ENCODE assay signal across 18 cellular contexts in genomic region chr6:44061375-44062104, GRCh38.
DNase-seq lines count a peak whose midpoint lies in the region; ATAC-seq, FAIRE-seq and TF ChIP-seq lines count a peak whose summit lies in the region.
"Had no signal": no experiment of that assay in that cellular context is flagged by ENCODE, and none has a peak within 500 bp of the region (broad histone marks: within the 10 kb centered on the region; RNA-seq: fewer than 3 reads in every experiment).

No MANE protein-coding gene starts in this region.

- no peak for TF ChIP-seq RAD21 in H1 (IDR thresholded peaks at IDR 0.05 in 1 of 2, conservative IDR thresholded peaks at IDR 0.05 in 1 of 2; ENCODE audit: low read depth in 2 of 2, low read length in 2 of 2)

- no peak overlapping the region for H3K4ac ChIP-seq in H1 (replicated peaks; ENCODE audit: insufficient read length, low read depth, low read length)
- H3K4ac ChIP-seq in H9 (ENCODE audit: low read depth, low read length) = no peak overlapping the region

- CTCF ChIA-PET in H1 (lab: Charles Lee; ENCODE audit: partially characterized antibody) = interaction anchor here (0.7 to 23.4 kb wide), 31 partner anchors 11 to 405 kb away, joined by 3 to 331 read pairs (median 4); partner anchors contain the start of gene VEGFA

- H2AFZ ChIP-seq in H1 (ENCODE audit: low read length) (no peak overlapping the region), H9 (ENCODE audit: low read length) (no peak overlapping the region)

- H3K27ac ChIP-seq in H1 (ENCODE audit: low read depth, low read length) = no peak overlapping the region
- peak overlapping the region; percentile 53 for H3K27ac ChIP-seq in muscle layer of colon (ENCODE audit: low read depth, low read length)
- H3K27ac ChIP-seq in H9 (ENCODE audit: insufficient read length, low read depth, low read length) = no peak overlapping the region
- H3K27ac ChIP-seq: ovary had no signal

- H3K23ac ChIP-seq in H1 (ENCODE audit: insufficient read length) (no peak overlapping the region), H9 (ENCODE audit: insufficient read length, low read depth, low read length) (no peak overlapping the region)

- H3K27me3 Mint-ChIP-seq in H9 (ENCODE audit: low read depth) = peaks cover 11% of the 10 kb centered on the region

- no peaks in the 10 kb centered on the region for H4K20me1 ChIP-seq in H1 (replicated peaks in 1 of 2; ENCODE audit: control insufficient read depth in 1 of 2, insufficient read depth in 2 of 2, low read length in 2 of 2)
- H4K20me1 ChIP-seq in H9 (ENCODE audit: control insufficient read depth, insufficient read depth, insufficient read length) = no peaks in the 10 kb centered on the region

- H3K79me2 ChIP-seq in H1 (ENCODE audit: control insufficient read depth in 1 of 2, insufficient read depth in 2 of 2, low read length in 2 of 2) (no peaks in the 10 kb centered on the region), H9 (ENCODE audit: insufficient read depth, low read length) (no peaks in the 10 kb centered on the region)

- no peaks in the 10 kb centered on the region for H3K9me3 ChIP-seq in H1 (ENCODE audit: insufficient read depth in 2 of 2, low read depth in 1 of 2, low read length in 1 of 2)
- H3K9me3 ChIP-seq in muscle layer of colon (ENCODE audit: low read length) = no peaks in the 10 kb centered on the region
- no peaks in the 10 kb centered on the region for H3K9me3 ChIP-seq in H9 (ENCODE audit: control insufficient read depth, low read depth, low read length)
- H3K9me3 ChIP-seq: ovary had no signal

- H3K36me3 Mint-ChIP-seq in H9 (ENCODE audit: insufficient read depth in 1 of 3, low read depth in 3 of 3) = peaks cover 0 to 7% (median 3%) of the 10 kb centered on the region in 3 experiments; a peak in 3 of 7 replicates
- H3K36me3 Mint-ChIP-seq: T-cell had no signal

- peak; percentile 47 for DNase-seq in AG08396 (ENCODE audit: low spot score)
- DNase-seq in NCI-H226 = peak; percentile 66
- DNase-seq in H1 (ENCODE audit: low read depth in 1 of 2, low spot score in 2 of 2) = no peak
- no peak for DNase-seq in H9
- no peak for DNase-seq in NCI-H510A (lab: John Stamatoyannopoulos, UW)
- no peak for DNase-seq in MV-4-11 (lab: John Stamatoyannopoulos, UW)
- DNase-seq: activated CD4-positive, alpha-beta T cell treated with anti-CD3 and anti-CD28 coated beads for 36 hours; activated T-cell treated with anti-CD3 and anti-CD28 coated beads, Interleukin-2, amount 50 U/mL, for 72 hours; GF-D8; H7; midbrain; NCI-H2171 treated with DMSO at 0.1 percent for 48 hours; ovary; stimulated activated CD4-positive, alpha-beta T cell treated with anti-CD3 and anti-CD28 coated beads, Interleukin-1b, Interleukin-23, amount 100 ng/mL, for 48 hours; T-cell had no signal

- no peak overlapping the region for H3K4me2 ChIP-seq in H1 (ENCODE audit: insufficient read depth in 1 of 2, low read depth in 2 of 2, low read length in 2 of 2)
- no peak overlapping the region for H3K4me2 ChIP-seq in H9 (ENCODE audit: insufficient read depth, insufficient read length, low read length)

- no peak overlapping the region for H3K4me3 ChIP-seq in H1 (ENCODE audit: extremely low read depth in 1 of 4, insufficient read depth in 2 of 4, low read depth in 3 of 4, low read length in 4 of 4)
- H3K4me3 ChIP-seq in muscle layer of colon (ENCODE audit: low read depth in 1 of 2, low read length in 2 of 2) = no peak overlapping the region
- H3K4me3 ChIP-seq: ovary had no signal

- H4K5ac ChIP-seq in H1 (ENCODE audit: insufficient read length, low read depth, low read length) = no peak overlapping the region
- H4K5ac ChIP-seq in H9 (ENCODE audit: insufficient read length, low read depth, low read length) = no peak overlapping the region

- no peak for FAIRE-seq in H1 (lab: Jason Lieb, UNC)

- H2BK5ac ChIP-seq in H1 (ENCODE audit: low read depth, low read length) (0 out of 2 replicates have a peak overlapping the region, but pooled peaks have one; percentile 75), H9 (ENCODE audit: insufficient read length, low read length) (no peak overlapping the region)

- no peak for TF ChIP-seq EP300 in H1 (IDR thresholded peaks at IDR 0.05; ENCODE audit: borderline replicate concordance in 1 of 2, low read depth in 2 of 2, low read length in 2 of 2)

- H3K4me3 Mint-ChIP-seq in H9 = no peak overlapping the region
- H3K4me3 Mint-ChIP-seq: activated CD4-positive, alpha-beta T cell treated with anti-CD3 and anti-CD28 coated beads for 36 hours; activated T-cell treated with anti-CD3 and anti-CD28 coated beads, Interleukin-2, amount 50 U/mL, for 72 hours; B cell; T-cell had no signal

- 87% methylated on average over 5 of the region's 5 CpGs; no CpG with 5 or more reads in 1 of the 2 experiments for WGBS in H1 (ENCODE audit: extremely low coverage in 1 of 2, insufficient coverage in 1 of 2, insufficient read length in 1 of 2, insufficient replicate concordance in 2 of 2, low coverage in 1 of 2, low lambda C conversion rate in 2 of 2, missing lambda C conversion rate in 1 of 2), 2 experiments
- no CpG with 5 or more reads among the region's 5 CpGs for WGBS in H9 (ENCODE audit: extremely low coverage, insufficient read length, low lambda C conversion rate)

- H3K18ac ChIP-seq in H1 (ENCODE audit: extremely low read depth, low read length) = no peak overlapping the region
- no peak overlapping the region for H3K18ac ChIP-seq in H9 (ENCODE audit: insufficient read length, low read depth, low read length)

- no peak overlapping the region for H3T11ph ChIP-seq in H9 (ENCODE audit: low read length)

- no peak overlapping the region for H4K8ac ChIP-seq in H1 (ENCODE audit: extremely low read depth, insufficient read depth, low read length)
- H4K8ac ChIP-seq in H9 (replicated peaks; ENCODE audit: insufficient read length, low read depth, low read length) = no peak overlapping the region

- H3K23me2 ChIP-seq in H1 (ENCODE audit: low read depth, low read length) (no peaks in the 10 kb centered on the region), H9 (ENCODE audit: insufficient read length, low read depth, low read length, poor library complexity, severe bottlenecking) (no peaks in the 10 kb centered on the region)

- H3K79me1 ChIP-seq in H1 (ENCODE audit: low read depth, low read length) (no peaks in the 10 kb centered on the region), H9 (ENCODE audit: insufficient read depth, low read depth, low read length, poor library complexity, severe bottlenecking) (no peaks in the 10 kb centered on the region)

- H3K36me3 ChIP-seq in H1 (ENCODE audit: control insufficient read depth in 2 of 4, insufficient read depth in 4 of 4, low read length in 3 of 4) (no peaks in the 10 kb centered on the region), muscle layer of colon (ENCODE audit: insufficient read depth, low read length) (no peaks in the 10 kb centered on the region)
- H3K36me3 ChIP-seq: ovary had no signal

- H3K4me1 Mint-ChIP-seq in H9 = peaks cover 12 to 20% of the 10 kb centered on the region in 2 experiments
- H3K4me1 Mint-ChIP-seq: B cell, T-cell had no signal

- H2AK5ac ChIP-seq in H1 (ENCODE audit: low read depth, low read length) (peak overlapping the region; percentile 75; the same call in 1 of the 2 replicates), H9 (ENCODE audit: insufficient read length, low read length) (no peak overlapping the region)

- peak overlapping the region; percentile 80 for H4K91ac ChIP-seq in H1 (replicated peaks; ENCODE audit: insufficient read length, low read length)
- no peak overlapping the region for H4K91ac ChIP-seq in H9 (ENCODE audit: insufficient read length, low read depth, low read length)

- no peak for ATAC-seq in HG03280 (IDR thresholded peaks at IDR 0.05; ENCODE audit: unreplicated experiment)
- ATAC-seq: activated CD4-positive, alpha-beta T cell treated with anti-CD3 and anti-CD28 coated beads for 36 hours; activated T-cell treated with anti-CD3 and anti-CD28 coated beads, Interleukin-2, amount 50 U/mL, for 72 hours; T-cell had no signal

- H3K9ac ChIP-seq in H1 (replicated peaks in 1 of 4; ENCODE audit: extremely low read depth in 1 of 4, low read depth in 3 of 4, low read length in 3 of 4) (no peak overlapping the region), muscle layer of colon (ENCODE audit: low read length) (no peak overlapping the region), H9 (ENCODE audit: extremely low read depth, insufficient read length, low read length) (no peak overlapping the region)

- H3K14ac ChIP-seq in H1 (ENCODE audit: insufficient read length) = no peak overlapping the region
- no peak overlapping the region for H3K14ac ChIP-seq in H9 (ENCODE audit: insufficient read depth, low read length)

- no peak overlapping the region for H2BK120ac ChIP-seq in H1 (replicated peaks; ENCODE audit: low read depth, low read length)
- no peak overlapping the region for H2BK120ac ChIP-seq in H9 (ENCODE audit: low read depth, low read length, poor library complexity, severe bottlenecking)

- H2BK20ac ChIP-seq in H1 (ENCODE audit: low read length) = no peak overlapping the region
- H2BK20ac ChIP-seq in H9 (ENCODE audit: low read depth, low read length, poor library complexity, severe bottlenecking) = no peak overlapping the region

- POLR2A ChIA-PET in H1 (lab: Charles Lee; ENCODE audit: partially characterized antibody) = interaction anchor here (0.6 to 3.7 kb wide), 3 partner anchors 9 to 321 kb away, joined by 3 to 16 read pairs (median 4); no protein-coding TSS in a partner anchor

- H3K4me1 ChIP-seq in H1 (replicated peaks in 1 of 4; ENCODE audit: control insufficient read depth in 3 of 4, insufficient read depth in 4 of 4, low read length in 3 of 4) = peaks cover 0 to 4% (median 0%) of the 10 kb centered on the region in 4 experiments; a peak in 3 of 7 replicates
- peaks cover 59% of the 10 kb centered on the region for H3K4me1 ChIP-seq in muscle layer of colon (ENCODE audit: insufficient read depth, low read length)
- H3K4me1 ChIP-seq in H9 (ENCODE audit: insufficient read depth, low read length) = no peaks in the 10 kb centered on the region

- no peak for TF ChIP-seq CTCF in H1 (IDR thresholded peaks at IDR 0.05; ENCODE audit: control extremely low read depth in 1 of 3, insufficient read depth in 1 of 3, low read depth in 1 of 3, low read length in 3 of 3)
- no peak for TF ChIP-seq CTCF in H9 (conservative IDR thresholded peaks at IDR 0.05)

- no peak for TF ChIP-seq POLR2A in H1 (IDR thresholded peaks at IDR 0.05; ENCODE audit: control extremely low read depth in 1 of 2, low read depth in 2 of 2, low read length in 2 of 2)

- H3K9me3 Mint-ChIP-seq in H9 = peaks cover 0 to 4% of the 10 kb centered on the region in 2 experiments; a peak in 1 of 5 replicates
- H3K9me3 Mint-ChIP-seq: activated T-cell treated with anti-CD3 and anti-CD28 coated beads, Interleukin-2, amount 50 U/mL, for 72 hours; T-cell had no signal

- no peak overlapping the region; a peak in 1 of 7 replicates for H3K27ac Mint-ChIP-seq in H9
- H3K27ac Mint-ChIP-seq: activated CD4-positive, alpha-beta T cell treated with anti-CD3 and anti-CD28 coated beads for 36 hours; activated T-cell treated with anti-CD3 and anti-CD28 coated beads, Interleukin-2, amount 50 U/mL, for 72 hours; B cell; T-cell had no signal

- H3K27me3 ChIP-seq in H1 (replicated peaks in 1 of 4; ENCODE audit: control insufficient read depth in 3 of 4, extremely low read depth in 1 of 4, insufficient read depth in 3 of 4, low read length in 3 of 4) (no peaks in the 10 kb centered on the region; a peak in 1 of 7 replicates), muscle layer of colon (ENCODE audit: control insufficient read depth in 1 of 2, insufficient read depth in 2 of 2, low read length in 2 of 2) (no peaks in the 10 kb centered on the region), H9 (ENCODE audit: insufficient read depth, low read length) (no peaks in the 10 kb centered on the region)
- H3K27me3 ChIP-seq: ovary had no signal

- no peak overlapping the region for H3K56ac ChIP-seq in H1 (replicated peaks; ENCODE audit: insufficient read length, low read depth, low read length)
- H3K56ac ChIP-seq in H9 (ENCODE audit: insufficient read length, low read depth, low read length) = no peak overlapping the region

- no peak overlapping the region for H2BK12ac ChIP-seq in H1 (ENCODE audit: low read depth, low read length)
- H2BK12ac ChIP-seq in H9 (ENCODE audit: insufficient read length, low read depth, low read length) = no peak overlapping the region

- H2BK15ac ChIP-seq in H1 (ENCODE audit: low read length) (0 out of 2 replicates have a peak overlapping the region, but pooled peaks have one; percentile 61), H9 (ENCODE audit: low read depth, low read length) (no peak overlapping the region)

Comparison
In these comparisons a context has a peak if more than half of its experiments do, and no peak if none do; other contexts are left out.
1. DNase-seq: peak in AG08396 (single experiment) and NCI-H226 (single experiment); none in H1 (0 of 2), H9 (single experiment), NCI-H510A (single experiment) and MV-4-11 (single experiment).